ENCODE assay signal across 11 cellular contexts in genomic region chr12:946656-947055, GRCh38. TPM values are rescaled to one million over a fixed set of nuclear protein-coding genes. Genes with fewer than 3 reads are reported as not detected.
A peak's percentile ranks its signal among the peaks of the same experiment; 100 is the strongest.
DNase-seq lines count a peak whose midpoint lies in the region; ATAC-seq and TF ChIP-seq lines count a peak whose summit lies in the region.
"Had no signal": no experiment of that assay in that cellular context is flagged by ENCODE, and none has a peak within 500 bp of the region (broad histone marks: within the 10 kb centered on the region; RNA-seq: fewer than 3 reads in every experiment).

No MANE protein-coding gene starts in this region.

- H3K27ac Mint-ChIP-seq in nephron progenitor cell, result peak overlapping the region; percentile 82

- no peaks in the 10 kb centered on the region for H3K9me3 Mint-ChIP-seq in nephron progenitor cell

- no peak overlapping the region for H3K27ac ChIP-seq in DOHH2 (ENCODE audit: low read depth, low read length)
- peak overlapping the region; percentile 26 for H3K27ac ChIP-seq in brain microvascular endothelial cell

- peaks cover 40% of the 10 kb centered on the region for H3K36me3 ChIP-seq in DOHH2 (ENCODE audit: control insufficient read depth, low read length)
- no peaks in the 10 kb centered on the region for H3K36me3 ChIP-seq in brain microvascular endothelial cell (replicated peaks)

- H3K27me3 ChIP-seq in DOHH2 (ENCODE audit: control insufficient read depth, low read length) (no peaks in the 10 kb centered on the region), brain microvascular endothelial cell (replicated peaks) (no peaks in the 10 kb centered on the region)
- H3K27me3 ChIP-seq: dorsolateral prefrontal cortex had no signal

- peaks cover 29% of the 10 kb centered on the region for H3K4me1 ChIP-seq in DOHH2 (ENCODE audit: control insufficient read depth, low read length)

- no peaks in the 10 kb centered on the region for H3K9me2 ChIP-seq in DOHH2 (replicated peaks; ENCODE audit: control insufficient read depth, low read length)

- H3K4me3 Mint-ChIP-seq in nephron progenitor cell, result peak overlapping the region; percentile 52

- H3K4me2 ChIP-seq in DOHH2 (ENCODE audit: low read length), result peak overlapping the region; percentile 50

- H3K36me3 Mint-ChIP-seq in nephron progenitor cell (ENCODE audit: low read depth), result peaks cover 38% of the 10 kb centered on the region

- in situ Hi-C loops in brain microvascular endothelial cell (cut with HindIII; ENCODE audit: low pct_ligation_motif_present, low sequenced_read_pairs), result no loop called here

- H3F3A ChIP-seq in DOHH2 (ENCODE audit: control insufficient read depth, insufficient read depth), result peaks cover 10% of the 10 kb centered on the region

- peaks cover 76% of the 10 kb centered on the region for H3K79me2 ChIP-seq in DOHH2 (ENCODE audit: control insufficient read depth, low read length)

- H3K27me3 Mint-ChIP-seq in nephron progenitor cell (ENCODE audit: low read depth, poor library complexity), result peaks cover 10% of the 10 kb centered on the region

- no peaks in the 10 kb centered on the region for H3K9me3 ChIP-seq in DOHH2 (ENCODE audit: control insufficient read depth, insufficient read depth, low read length)

- H4K20me1 ChIP-seq in DOHH2 (ENCODE audit: control insufficient read depth, insufficient read depth, low read depth, low read length), result no peaks in the 10 kb centered on the region

- TF ChIP-seq CTCF in DOHH2 (IDR thresholded peaks at IDR 0.05; ENCODE audit: low read depth, low read length, poor library complexity, severe bottlenecking) (no peak), brain microvascular endothelial cell (IDR thresholded peaks at IDR 0.05; ENCODE audit: low read depth, low read length, missing control alignments) (no peak), nephron progenitor cell (IDR thresholded peaks at IDR 0.05) (no peak)

- H3K4me1 Mint-ChIP-seq in nephron progenitor cell, result peaks cover 39% of the 10 kb centered on the region

- H3K4me3 ChIP-seq in DOHH2 (ENCODE audit: low read length) (peak overlapping the region; percentile 40; the same call in 1 of the 2 replicates), brain microvascular endothelial cell (ENCODE audit: low read depth, low read length) (no peak overlapping the region)
- H3K4me3 ChIP-seq: dorsolateral prefrontal cortex had no signal

- no peak for ATAC-seq in HG02973 (IDR thresholded peaks at IDR 0.05; ENCODE audit: unreplicated experiment)
- no peak for ATAC-seq in GM18498 (IDR thresholded peaks at IDR 0.05; ENCODE audit: unreplicated experiment)
- ATAC-seq in HG03342 (IDR thresholded peaks at IDR 0.05; ENCODE audit: unreplicated experiment), result no peak

- peak; percentile 17 for DNase-seq in LHCN-M2 (ENCODE audit: low read depth)
- DNase-seq in brain microvascular endothelial cell, result peak; percentile 20
- DNase-seq in nephron progenitor cell, result no peak
- no peak for DNase-seq in NCI-H2196 (lab: John Stamatoyannopoulos, UW; ENCODE audit: unreplicated experiment)
- DNase-seq: dorsolateral prefrontal cortex, hypothalamus, OCI-M1 had no signal

RNA-seq across cellular contexts. Expression of gene RAD52, which starts 2.8 kb away (rescaled TPM):
- 14.4 and 16.7 TPM in 2 replicates for total RNA-seq in LHCN-M2 (2014; rRNA removed)
- polyA plus RNA-seq in LHCN-M2 (2012), result 4.9 TPM

RNA-seq across cellular contexts. Expression of gene ERC1, which starts 44.4 kb away (rescaled TPM):
- total RNA-seq in LHCN-M2 (2014; rRNA removed), result 19.0 and 19.3 TPM in 2 replicates
- 10.5 TPM for polyA plus RNA-seq in LHCN-M2 (2012)

Comparison
In these comparisons a context has a peak if more than half of its experiments do, and no peak if none do; other contexts are left out.
1. DNase-seq: peak in LHCN-M2 (single experiment) and brain microvascular endothelial cell (single experiment); none in nephron progenitor cell (single experiment) and NCI-H2196 (single experiment).